ENCODE assay signal across 17 cellular contexts in the genomic region with DNA sequence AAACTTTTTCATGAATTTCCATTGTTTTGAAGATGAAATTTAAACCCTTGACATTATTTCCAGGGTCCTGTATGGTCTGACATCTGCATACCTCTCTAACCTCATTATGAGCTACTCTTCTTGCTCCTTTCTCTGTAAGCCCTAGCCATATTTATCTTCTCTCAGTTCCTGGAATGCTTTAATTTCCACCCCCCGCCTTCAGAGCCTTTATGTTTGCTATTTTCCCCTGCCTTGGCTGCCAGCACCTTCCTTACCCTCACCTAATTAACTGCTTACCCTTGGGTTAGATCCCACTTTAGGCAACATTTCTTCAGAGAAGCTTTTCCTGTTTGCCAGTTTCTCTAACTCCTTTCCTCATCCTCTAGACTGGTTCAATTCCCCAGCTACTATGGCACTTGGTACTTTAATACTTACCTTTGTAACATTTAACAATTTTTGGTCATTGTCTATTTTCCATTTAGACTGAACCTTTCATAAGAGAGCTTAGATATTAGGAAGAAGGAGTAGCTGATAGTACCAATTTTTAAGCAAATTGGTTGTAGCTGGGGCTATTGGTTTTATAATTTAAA. TPM values are rescaled to one million over a fixed set of nuclear protein-coding genes. Genes with fewer than 3 reads are reported as not detected.
DNase-seq lines count a peak whose midpoint lies in the region; ATAC-seq and TF ChIP-seq lines count a peak whose summit lies in the region.
"Had no signal": no experiment of that assay in that cellular context is flagged by ENCODE, and none has a peak within 500 bp of the region (broad histone marks: within the 10 kb centered on the region; RNA-seq: fewer than 3 reads in every experiment).

No MANE protein-coding gene starts in this region.

- TF ChIP-seq CTCF in endodermal cell (conservative IDR thresholded peaks at IDR 0.05): no peak

- H3K4me3 Mint-ChIP-seq in activated CD4-positive, alpha-beta memory T cell treated with anti-CD3 and anti-CD28 coated beads for 36 hours: no peak overlapping the region
- H3K4me3 Mint-ChIP-seq in activated CD4-positive, alpha-beta memory T cell treated with anti-CD3 and anti-CD28 coated beads, Interleukin-2, amount 10 ng/mL, durations not matched to agents 7 days and 5 days: no peak overlapping the region
- peak overlapping the region; percentile 20 for H3K4me3 Mint-ChIP-seq in endodermal cell

- H3K9ac ChIP-seq in endodermal cell (ENCODE audit: extremely low read depth, low read length, poor library complexity, severe bottlenecking) (no peak overlapping the region), trophoblast cell (ENCODE audit: low read length) (no peak overlapping the region)

- peak overlapping the region; percentile 62 for H3K4ac ChIP-seq in trophoblast cell (ENCODE audit: low read depth, low read length)

- no peak overlapping the region for H3K14ac ChIP-seq in trophoblast cell (ENCODE audit: low read length)

- H3K9me3 ChIP-seq in endodermal cell (ENCODE audit: control insufficient read depth, low read length): peaks cover 7% of the 10 kb centered on the region
- H3K9me3 ChIP-seq in trophoblast cell (ENCODE audit: insufficient read depth, low read depth, low read length): no peaks in the 10 kb centered on the region
- H3K9me3 ChIP-seq: colonic mucosa, thoracic aorta had no signal

- CTCF ChIA-PET in activated CD4-positive, alpha-beta memory T cell treated with anti-CD3 and anti-CD28 coated beads for 36 hours (lab: Charles Lee): no interaction called here
- CTCF ChIA-PET in activated CD4-positive, alpha-beta memory T cell treated with anti-CD3 and anti-CD28 coated beads, Interleukin-2, amount 10 ng/mL, durations not matched to agents 7 days and 5 days (lab: Charles Lee): no interaction called here

- H3K36me3 Mint-ChIP-seq in activated CD4-positive, alpha-beta memory T cell treated with anti-CD3 and anti-CD28 coated beads for 36 hours: peaks cover 25% of the 10 kb centered on the region
- peaks cover 55% of the 10 kb centered on the region for H3K36me3 Mint-ChIP-seq in activated CD4-positive, alpha-beta memory T cell treated with anti-CD3 and anti-CD28 coated beads, Interleukin-2, amount 10 ng/mL, durations not matched to agents 7 days and 5 days (ENCODE audit: low read depth)
- H3K36me3 Mint-ChIP-seq in endodermal cell (ENCODE audit: low read depth): peaks cover 39% of the 10 kb centered on the region

- peak overlapping the region; percentile 57 for H3K4me3 ChIP-seq in endodermal cell (ENCODE audit: low read length)
- H3K4me3 ChIP-seq in trophoblast cell (ENCODE audit: low read depth, low read length): no peak overlapping the region
- H3K4me3 ChIP-seq: colonic mucosa, hepatocyte, lung, SK-N-MC, thoracic aorta had no signal

- H2AK5ac ChIP-seq in trophoblast cell (ENCODE audit: low read length): no peak overlapping the region

- no peak overlapping the region for H4K12ac ChIP-seq in trophoblast cell (ENCODE audit: low read depth, low read length)

- peak overlapping the region; percentile 31 for H3K27ac Mint-ChIP-seq in activated CD4-positive, alpha-beta memory T cell treated with anti-CD3 and anti-CD28 coated beads for 36 hours
- no peak overlapping the region for H3K27ac Mint-ChIP-seq in activated CD4-positive, alpha-beta memory T cell treated with anti-CD3 and anti-CD28 coated beads, Interleukin-2, amount 10 ng/mL, durations not matched to agents 7 days and 5 days
- H3K27ac Mint-ChIP-seq in endodermal cell: peak overlapping the region; percentile 44

- H4K91ac ChIP-seq in trophoblast cell (ENCODE audit: low read depth, low read length): no peak overlapping the region

- DNase-seq in activated CD4-positive, alpha-beta memory T cell treated with anti-CD3 and anti-CD28 coated beads for 36 hours: no peak
- no peak for DNase-seq in activated CD4-positive, alpha-beta memory T cell treated with anti-CD3 and anti-CD28 coated beads, Interleukin-2, amount 10 ng/mL, durations not matched to agents 7 days and 5 days
- DNase-seq in NCI-H69 (lab: John Stamatoyannopoulos, UW) (peak; percentile 48), endodermal cell (no peak), trophoblast cell (peak in 1 of 2 donors; percentile 26), SW 1271 (lab: John Stamatoyannopoulos, UW) (no peak), cortex of kidney (lab: John Stamatoyannopoulos, UW) (no peak)
- DNase-seq: activated CD4-positive, CD25-positive, alpha-beta regulatory T cell treated with anti-CD3 and anti-CD28 coated beads, Interleukin-2, amount 50 U/mL, for 72 hours; activated gamma-delta T cell; colonic mucosa; DMS 273 treated with DMSO at 0.1 percent for 48 hours; NCI-H1092 treated with DMSO at 0.1 percent for 48 hours had no signal

- H2BK5ac ChIP-seq in trophoblast cell (ENCODE audit: low read depth, low read length, poor library complexity): no peak overlapping the region

- no peaks in the 10 kb centered on the region for H3K27me3 Mint-ChIP-seq in activated CD4-positive, alpha-beta memory T cell treated with anti-CD3 and anti-CD28 coated beads for 36 hours
- H3K27me3 Mint-ChIP-seq in activated CD4-positive, alpha-beta memory T cell treated with anti-CD3 and anti-CD28 coated beads, Interleukin-2, amount 10 ng/mL, durations not matched to agents 7 days and 5 days: no peaks in the 10 kb centered on the region
- H3K27me3 Mint-ChIP-seq in endodermal cell (ENCODE audit: insufficient read depth): no peaks in the 10 kb centered on the region

- no peak overlapping the region for H4K8ac ChIP-seq in trophoblast cell (ENCODE audit: low read depth, low read length)

- intact Hi-C loops in activated CD4-positive, alpha-beta memory T cell treated with anti-CD3 and anti-CD28 coated beads for 36 hours (cut with micrococcal nuclease): loop anchor here (10.0 kb wide), 1 partner anchor 419 kb away; a partner anchor contains a TSS

- H3K4me2 ChIP-seq in trophoblast cell (ENCODE audit: low read length): no peak overlapping the region
- H3K4me2 ChIP-seq: hepatocyte had no signal

- POLR2A ChIA-PET in activated CD4-positive, alpha-beta memory T cell treated with anti-CD3 and anti-CD28 coated beads for 36 hours (lab: Charles Lee): no interaction called here
- POLR2A ChIA-PET in activated CD4-positive, alpha-beta memory T cell treated with anti-CD3 and anti-CD28 coated beads, Interleukin-2, amount 10 ng/mL, durations not matched to agents 7 days and 5 days (lab: Charles Lee): interaction anchor here (1.1 to 1.9 kb wide), 2 partner anchors 40 kb away, joined by 4 to 5 read pairs; a partner anchor contains a TSS

- no peaks in the 10 kb centered on the region for H3K79me1 ChIP-seq in trophoblast cell (ENCODE audit: low read length)

- 37 to 67% methylated on average over 1 of the region's 1 CpG for WGBS in endodermal cell (ENCODE audit: insufficient coverage in 1 of 2, insufficient read length in 1 of 2), 2 experiments
- WGBS in trophoblast cell (ENCODE audit: extremely low coverage, insufficient coverage, insufficient read length): no CpG with 5 or more reads among the region's 1 CpG

- no peak overlapping the region for H2BK120ac ChIP-seq in trophoblast cell (ENCODE audit: insufficient read depth, low read length, poor library complexity)

- no peak for ATAC-seq in GM21576 (IDR thresholded peaks at IDR 0.05; ENCODE audit: unreplicated experiment)

- no peak overlapping the region for H2BK12ac ChIP-seq in trophoblast cell (ENCODE audit: low read length)

- H3K4me1 ChIP-seq in endodermal cell (ENCODE audit: control insufficient read depth, insufficient read depth, low read length) (peaks cover 4% of the 10 kb centered on the region), trophoblast cell (ENCODE audit: control insufficient read depth in 1 of 2, insufficient read depth in 2 of 2, low read length in 2 of 2) (peaks cover 4% of the 10 kb centered on the region in 2 experiments)
- H3K4me1 ChIP-seq: colonic mucosa had no signal

- H3K36me3 ChIP-seq in endodermal cell (ENCODE audit: control insufficient read depth, insufficient read depth, low read length) (peaks cover 31% of the 10 kb centered on the region), trophoblast cell (ENCODE audit: control insufficient read depth in 1 of 2, insufficient read depth in 2 of 2, low read length in 2 of 2) (peaks cover 2 to 4% of the 10 kb centered on the region in 2 experiments)
- H3K36me3 ChIP-seq: colonic mucosa, thoracic aorta had no signal

- no peak overlapping the region for H3K27ac ChIP-seq in endodermal cell (ENCODE audit: low read depth, low read length)
- H3K27ac ChIP-seq in trophoblast cell (ENCODE audit: low read depth, low read length): no peak overlapping the region
- H3K27ac ChIP-seq: colonic mucosa, hepatocyte, SK-N-MC, thoracic aorta had no signal

- H3K9me3 Mint-ChIP-seq in activated CD4-positive, alpha-beta memory T cell treated with anti-CD3 and anti-CD28 coated beads for 36 hours: no peaks in the 10 kb centered on the region
- no peaks in the 10 kb centered on the region for H3K9me3 Mint-ChIP-seq in activated CD4-positive, alpha-beta memory T cell treated with anti-CD3 and anti-CD28 coated beads, Interleukin-2, amount 10 ng/mL, durations not matched to agents 7 days and 5 days
- H3K9me3 Mint-ChIP-seq in endodermal cell: peaks cover 2% of the 10 kb centered on the region

- peaks cover 4% of the 10 kb centered on the region for H3K79me2 ChIP-seq in trophoblast cell (ENCODE audit: control insufficient read depth, insufficient read depth, low read length, poor library complexity)

- H2AFZ ChIP-seq in trophoblast cell (ENCODE audit: insufficient read depth, low read length, poor library complexity): no peak overlapping the region
- H2AFZ ChIP-seq: hepatocyte had no signal

- H3K18ac ChIP-seq in trophoblast cell (ENCODE audit: low read length): no peak overlapping the region

- no peak overlapping the region for H3K23ac ChIP-seq in trophoblast cell (ENCODE audit: low read length)

- no peaks in the 10 kb centered on the region for H3K27me3 ChIP-seq in endodermal cell (ENCODE audit: control insufficient read depth, insufficient read depth, low read length, poor library complexity, severe bottlenecking)
- no peaks in the 10 kb centered on the region for H3K27me3 ChIP-seq in trophoblast cell (ENCODE audit: insufficient read depth, low read length)
- H3K27me3 ChIP-seq: colonic mucosa, hepatocyte had no signal

- H3K4me1 Mint-ChIP-seq in activated CD4-positive, alpha-beta memory T cell treated with anti-CD3 and anti-CD28 coated beads for 36 hours (ENCODE audit: low read depth): peaks cover 65% of the 10 kb centered on the region
- peaks cover 56% of the 10 kb centered on the region for H3K4me1 Mint-ChIP-seq in activated CD4-positive, alpha-beta memory T cell treated with anti-CD3 and anti-CD28 coated beads, Interleukin-2, amount 10 ng/mL, durations not matched to agents 7 days and 5 days
- H3K4me1 Mint-ChIP-seq in endodermal cell: peaks cover 33% of the 10 kb centered on the region

RNA-seq across cellular contexts. Expression of a gene that starts 6.0 kb away (rescaled TPM):
- 10 to 100 TPM; 15.9 to 17.0 TPM for total RNA-seq in activated CD4-positive, alpha-beta memory T cell treated with anti-CD3 and anti-CD28 coated beads for 36 hours
- total RNA-seq in activated CD4-positive, alpha-beta memory T cell treated with anti-CD3 and anti-CD28 coated beads, Interleukin-2, amount 10 ng/mL, durations not matched to agents 7 days and 5 days: 10 to 100 TPM; 21.0 to 25.1 TPM
- total RNA-seq in endodermal cell: 10 to 100 TPM; 27.3 to 28.2 TPM
- polyA plus RNA-seq in endodermal cell (2013, experiment 1 of 2): 14.4 TPM
- 14.5 TPM for polyA plus RNA-seq in endodermal cell (2013, experiment 2 of 2)
- polyA plus RNA-seq in trophoblast cell (2013): 11.7 and 12.4 TPM in 2 replicates

RNA-seq across cellular contexts. Expression of a gene that starts 29.0 kb away (rescaled TPM):
- total RNA-seq in activated CD4-positive, alpha-beta memory T cell treated with anti-CD3 and anti-CD28 coated beads for 36 hours: 100 to 1,000 TPM; 109 to 110 TPM
- 10 to 100 TPM; 78.3 to 80.8 TPM for total RNA-seq in activated CD4-positive, alpha-beta memory T cell treated with anti-CD3 and anti-CD28 coated beads, Interleukin-2, amount 10 ng/mL, durations not matched to agents 7 days and 5 days
- total RNA-seq in endodermal cell: 100 to 1,000 TPM; 102 to 121 TPM
- 116 TPM for polyA plus RNA-seq in endodermal cell (2013, experiment 1 of 2)
- polyA plus RNA-seq in endodermal cell (2013, experiment 2 of 2): 105 TPM
- 85.0 and 90.7 TPM in 2 replicates for polyA plus RNA-seq in trophoblast cell (2013)

RNA-seq across cellular contexts. Expression of a gene that starts 40.6 kb away (rescaled TPM):
- total RNA-seq in activated CD4-positive, alpha-beta memory T cell treated with anti-CD3 and anti-CD28 coated beads for 36 hours: 100 to 1,000 TPM; 138 to 153 TPM
- 100 to 1,000 TPM; 256 to 270 TPM for total RNA-seq in activated CD4-positive, alpha-beta memory T cell treated with anti-CD3 and anti-CD28 coated beads, Interleukin-2, amount 10 ng/mL, durations not matched to agents 7 days and 5 days
- 10 to 100 TPM; 44.5 to 60.8 TPM for total RNA-seq in endodermal cell
- polyA plus RNA-seq in endodermal cell (2013, experiment 1 of 2): 22.4 TPM
- polyA plus RNA-seq in endodermal cell (2013, experiment 2 of 2): 21.7 TPM
- 36.2 and 36.9 TPM in 2 replicates for polyA plus RNA-seq in trophoblast cell (2013)

RNA-seq across cellular contexts. Expression of a gene that starts 55.4 kb away (rescaled TPM):
- total RNA-seq in activated CD4-positive, alpha-beta memory T cell treated with anti-CD3 and anti-CD28 coated beads for 36 hours: 10 to 100 TPM; 30.4 to 31.4 TPM
- total RNA-seq in activated CD4-positive, alpha-beta memory T cell treated with anti-CD3 and anti-CD28 coated beads, Interleukin-2, amount 10 ng/mL, durations not matched to agents 7 days and 5 days: 10 to 100 TPM; 10.1 to 13.2 TPM
- total RNA-seq in endodermal cell: 10 to 100 TPM; 68.4 to 78.2 TPM
- 26.7 TPM for polyA plus RNA-seq in endodermal cell (2013, experiment 1 of 2)
- 23.9 TPM for polyA plus RNA-seq in endodermal cell (2013, experiment 2 of 2)
- polyA plus RNA-seq in trophoblast cell (2013): 11.6 and 12.1 TPM in 2 replicates
